27 cellular contexts compared by ENCODE assay signal in the genomic region with DNA sequence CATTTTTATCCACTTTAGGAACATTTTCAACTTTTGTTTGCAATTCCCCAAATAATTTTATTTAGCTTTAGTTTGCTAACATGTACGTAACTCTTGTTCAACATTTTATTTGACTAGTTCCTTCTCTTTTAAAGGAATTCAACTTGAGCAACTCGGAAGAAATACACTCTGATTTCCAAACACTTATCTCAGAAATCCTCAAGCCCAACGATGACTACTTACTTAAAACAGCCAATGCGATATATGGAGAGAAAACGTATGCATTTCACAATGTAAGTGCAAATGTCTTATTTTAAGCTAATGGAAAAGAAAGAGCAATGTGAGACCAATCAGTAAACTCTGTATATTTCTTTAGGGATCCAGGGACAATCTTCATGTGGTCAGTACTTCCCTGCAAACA. TPM values are rescaled to one million over a fixed set of nuclear protein-coding genes. Genes with fewer than 3 reads are reported as not detected.
"Had no signal": no experiment of that assay in that cellular context is flagged by ENCODE, and none has a peak within 500 bp of the region (broad histone marks: within the 10 kb centered on the region; RNA-seq: fewer than 3 reads in every experiment).

No MANE protein-coding gene starts in this region.

- H3K9me3 ChIP-seq: adrenal gland, breast epithelium, SJCRH30, SK-N-SH had no signal

- H3K27me3 ChIP-seq: adrenal gland, breast epithelium, SJCRH30 had no signal

- H3K36me3 ChIP-seq: adrenal gland, breast epithelium, SJCRH30 had no signal

- DNase-seq: activated CD4-positive, alpha-beta T cell treated with anti-CD3 and anti-CD28 coated beads for 4 hours; activated CD8-positive, alpha-beta memory T cell treated with anti-CD3 and anti-CD28 coated beads, Interleukin-2, amount 50 U/mL, for 4 hours; activated CD8-positive, alpha-beta T cell treated with anti-CD3 and anti-CD28 coated beads for 36 hours; activated gamma-delta T cell treated with Interleukin-2 at 50 U/mL for 16 hours; activated naive CD4-positive, alpha-beta T cell treated with anti-CD3 and anti-CD28 coated beads, Interleukin-2, amount 10 ng/mL, durations not matched to agents 7 days and 5 days; activated naive CD8-positive, alpha-beta T cell treated with anti-CD3 and anti-CD28 coated beads for 36 hours; activated T-cell treated with anti-CD3 and anti-CD28 coated beads, Interleukin-2, amount 50 U/mL, for 72 hours; adrenal gland; aorta; central memory CD4-positive, alpha-beta T cell; Karpas-422; MM.1S; NCI-H1092 treated with DMSO at 0.1 percent for 48 hours; NCI-H1694; NCI-H2029 treated with DMSO at 0.1 percent for 48 hours; NCI-H345; NCI-H510A; NCI-H526 treated with DMSO at 0.1 percent for 48 hours; NK-92 treated with Interleukin-12 subunit alpha and Interleukin-12 subunit beta, amount 100 ng/mL, for 24 hours; SJCRH30; SK-N-SH had no signal

- FAIRE-seq: K562 had no signal

- H3K27ac ChIP-seq: adrenal gland, breast epithelium, SJCRH30 had no signal

- H3K4me1 ChIP-seq: adrenal gland, breast epithelium, SJCRH30 had no signal

- H3K4me3 ChIP-seq: adrenal gland, breast epithelium, K562, SJCRH30 had no signal

- H3K9ac ChIP-seq: SK-N-SH had no signal

RNA-seq across cellular contexts. Expression of a gene that starts 10.1 kb away (rescaled TPM):
- total RNA-seq: activated CD8-positive, alpha-beta T cell treated with anti-CD3 and anti-CD28 coated beads for 36 hours; activated T-helper 2 cell treated with anti-CD3 and anti-CD28 coated beads, Interferon-gamma antibody, Interleukin-2, Interleukin-4, amounts not matched to agents 10 μg/mL and 5 μg/mL and 100 μg/mL, durations not matched to agents 14 hours and 24 hours and 36 hours; adrenal gland; aorta; chondrocyte; K562; OCI-LY7; SJCRH30 had no signal

RNA-seq across cellular contexts. Expression of a gene that starts 30.3 kb away (rescaled TPM):
- total RNA-seq: activated CD8-positive, alpha-beta T cell treated with anti-CD3 and anti-CD28 coated beads for 36 hours; activated naive CD8-positive, alpha-beta T cell treated with anti-CD3 and anti-CD28 coated beads for 36 hours; activated T-cell treated with anti-CD3 and anti-CD28 coated beads, Interleukin-2, amount 50 U/mL, for 72 hours; activated T-helper 2 cell treated with anti-CD3 and anti-CD28 coated beads, Interferon-gamma antibody, Interleukin-2, Interleukin-4, amounts not matched to agents 10 μg/mL and 5 μg/mL and 100 μg/mL, durations not matched to agents 14 hours and 24 hours and 36 hours; chondrocyte; OCI-LY7; SJCRH30 had no signal

RNA-seq across cellular contexts. Expression of a gene that starts 31.3 kb away (rescaled TPM):
- total RNA-seq: chondrocyte, OCI-LY7, RPMI7951, SJCRH30 had no signal
